In the genomic region with DNA sequence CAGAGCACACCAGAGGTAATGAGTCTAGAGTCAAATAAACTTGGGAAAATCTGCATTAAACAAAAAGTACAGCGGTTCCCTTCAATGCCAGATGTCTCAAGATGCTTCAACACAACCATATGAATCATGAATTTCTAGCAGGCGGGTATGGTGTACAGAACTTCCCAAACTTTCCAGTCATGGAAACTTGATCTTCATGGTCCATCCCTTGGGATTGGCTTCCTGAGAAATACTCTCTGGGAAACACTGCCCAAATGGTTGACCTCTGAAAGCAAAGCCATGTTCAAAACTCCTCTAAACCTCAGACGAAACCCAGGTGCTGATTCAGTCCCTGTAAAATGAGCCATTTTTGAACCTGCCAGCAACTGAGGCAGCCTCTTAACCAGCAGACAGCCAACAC, we compare ENCODE assay signal across 17 cellular contexts. TPM values are rescaled to one million over a fixed set of nuclear protein-coding genes. Genes with fewer than 3 reads are reported as not detected.
"Had no signal": no experiment of that assay in that cellular context is flagged by ENCODE, and none has a peak within 500 bp of the region (broad histone marks: within the 10 kb centered on the region; RNA-seq: fewer than 3 reads in every experiment).

No MANE protein-coding gene starts in this region.

- H3K27ac ChIP-seq: breast epithelium, foreskin keratinocyte, tibial nerve had no signal

- DNase-seq: activated CD4-positive, alpha-beta T cell treated with anti-CD3 and anti-CD28 coated beads, Interleukin-2, amount 50 U/mL, for 4 hours; activated CD4-positive, CD25-positive, alpha-beta regulatory T cell treated with anti-CD3 and anti-CD28 coated beads, Interleukin-2, amount 50 U/mL, for 72 hours; activated CD8-positive, alpha-beta memory T cell treated with anti-CD3 and anti-CD28 coated beads, Interleukin-2, amount 10 ng/mL, durations not matched to agents 7 days and 5 days; activated gamma-delta T cell; activated naive CD8-positive, alpha-beta T cell treated with anti-CD3 and anti-CD28 coated beads for 36 hours; activated T-cell treated with anti-CD3 and anti-CD28 coated beads, Interleukin-2, amount 50 U/mL, for 24 hours; anterior cingulate cortex; effector memory CD4-positive, alpha-beta T cell; foreskin keratinocyte; head of caudate nucleus; left colon; naive thymus-derived CD8-positive, alpha-beta T cell; posterior cingulate gyrus had no signal

- H3K4me1 ChIP-seq: foreskin keratinocyte had no signal

- H3K9me3 ChIP-seq: breast epithelium, neutrophil, tibial nerve had no signal

- H3K27me3 ChIP-seq: breast epithelium, foreskin keratinocyte, neutrophil, tibial nerve had no signal

- H3K4me3 ChIP-seq: breast epithelium, lung, tibial nerve had no signal

- H3K36me3 ChIP-seq: breast epithelium, neutrophil, tibial nerve had no signal

RNA-seq across cellular contexts. Expression of gene TMEM247, which starts 16.4 kb away (rescaled TPM):
- total RNA-seq: activated CD8-positive, alpha-beta memory T cell treated with anti-CD3 and anti-CD28 coated beads, Interleukin-2, amount 10 ng/mL, durations not matched to agents 7 days and 5 days; activated naive CD8-positive, alpha-beta T cell treated with anti-CD3 and anti-CD28 coated beads for 36 hours; breast epithelium; foreskin keratinocyte; left colon; lung; naive thymus-derived CD8-positive, alpha-beta T cell; tibial nerve had no signal
- polyA plus RNA-seq: foreskin keratinocyte; lung; naive thymus-derived CD8-positive, alpha-beta T cell had no signal
